ENCODE assay signal across 11 cellular contexts in the genomic region with DNA sequence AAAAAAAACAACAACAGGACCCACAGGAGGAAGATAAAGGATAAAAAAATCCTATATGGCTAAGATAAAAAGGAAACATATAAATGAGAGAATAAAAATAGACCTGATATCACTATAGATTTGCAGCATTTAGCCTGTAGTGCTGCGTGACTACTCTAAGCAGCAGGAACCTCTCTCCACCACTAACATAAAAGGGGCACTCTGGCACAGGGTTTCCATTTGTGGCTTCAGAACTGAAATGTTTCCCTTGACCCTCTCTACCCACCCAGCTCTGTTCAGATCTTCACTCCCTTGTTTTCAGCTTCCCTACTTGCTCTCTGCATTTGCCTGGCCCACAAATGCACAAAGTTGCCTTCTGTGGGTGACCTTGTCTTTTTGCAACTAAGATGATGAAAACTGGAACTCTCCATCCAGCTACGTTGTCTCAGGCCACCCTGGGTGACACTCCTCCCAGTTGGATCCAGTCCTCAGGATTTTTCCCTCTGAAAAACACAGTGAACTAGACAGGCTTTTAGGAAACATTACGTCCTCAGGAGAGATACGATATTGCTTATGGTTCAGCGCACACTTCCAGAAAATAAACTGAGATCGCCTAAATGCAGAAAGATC. TPM values are rescaled to one million over a fixed set of nuclear protein-coding genes. Genes with fewer than 3 reads are reported as not detected.
DNase-seq lines count a peak whose midpoint lies in the region; ATAC-seq and TF ChIP-seq lines count a peak whose summit lies in the region.
"Had no signal": no experiment of that assay in that cellular context is flagged by ENCODE, and none has a peak within 500 bp of the region (broad histone marks: within the 10 kb centered on the region; RNA-seq: fewer than 3 reads in every experiment).

No MANE protein-coding gene starts in this region.

- H3K9me3 ChIP-seq in testis, result no peaks in the 10 kb centered on the region
- no peaks in the 10 kb centered on the region for H3K9me3 ChIP-seq in endodermal cell (ENCODE audit: control insufficient read depth, low read length)

- H3K27me3 Mint-ChIP-seq in endodermal cell (ENCODE audit: insufficient read depth), result peaks cover 4% of the 10 kb centered on the region

- no peaks in the 10 kb centered on the region for H3K27me3 ChIP-seq in testis
- H3K27me3 ChIP-seq in endodermal cell (ENCODE audit: control insufficient read depth, insufficient read depth, low read length, poor library complexity, severe bottlenecking), result no peaks in the 10 kb centered on the region

- H3K9ac ChIP-seq in endodermal cell (ENCODE audit: extremely low read depth, low read length, poor library complexity, severe bottlenecking), result no peak overlapping the region

- no peak overlapping the region for H3K27ac Mint-ChIP-seq in endodermal cell

- H3K4me1 ChIP-seq in testis, result peaks cover 36% of the 10 kb centered on the region
- no peaks in the 10 kb centered on the region for H3K4me1 ChIP-seq in endodermal cell (ENCODE audit: control insufficient read depth, insufficient read depth, low read length)

- H3K4me3 ChIP-seq in testis (no peak overlapping the region), endodermal cell (ENCODE audit: low read length) (no peak overlapping the region)

- H3K27ac ChIP-seq in testis, result peak overlapping the region; percentile 31 to 78
- no peak overlapping the region for H3K27ac ChIP-seq in endodermal cell (ENCODE audit: low read depth, low read length)
- H3K27ac ChIP-seq: epithelial cell of prostate had no signal

- H3K4me1 Mint-ChIP-seq in endodermal cell, result peaks cover 9% of the 10 kb centered on the region

- TF ChIP-seq CTCF in testis (IDR thresholded peaks at IDR 0.05) (no peak), endodermal cell (conservative IDR thresholded peaks at IDR 0.05) (no peak)

- intact Hi-C loops in left cardiac atrium (cut with DNase I), result loop anchor here (5.0 to 10.0 kb wide), 5 partner anchors 102 to 535 kb away; a partner anchor contains a TSS
- intact Hi-C loops in testis (cut with DNase I; ENCODE audit: low total_unique reads), result loop anchor here (10.0 kb wide), 1 partner anchor 365 kb away; no protein-coding TSS in a partner anchor

- TF ChIP-seq POLR2A in testis (IDR thresholded peaks at IDR 0.05), result no peak

- no peaks in the 10 kb centered on the region for H3K36me3 Mint-ChIP-seq in endodermal cell (ENCODE audit: low read depth)

- no peaks in the 10 kb centered on the region for H3K9me3 Mint-ChIP-seq in endodermal cell

- H3K36me3 ChIP-seq in testis (ENCODE audit: low read depth, missing control alignments), result no peaks in the 10 kb centered on the region
- no peaks in the 10 kb centered on the region for H3K36me3 ChIP-seq in endodermal cell (ENCODE audit: control insufficient read depth, insufficient read depth, low read length)

- H3K4me3 Mint-ChIP-seq in endodermal cell, result no peak overlapping the region

- DNase-seq in SIG-M5 treated with dmso at 0.1 percent for 504 hours (lab: John Stamatoyannopoulos, UW; ENCODE audit: unreplicated experiment) (peak; percentile 55), SIG-M5 (lab: John Stamatoyannopoulos, UW) (no peak), UCSD-AML1 (lab: John Stamatoyannopoulos, UW; ENCODE audit: unreplicated experiment) (peak; percentile 16), left cardiac atrium (no peak), testis (peak; percentile 81), DMS79 treated with DMSO at 0.1 percent for 48 hours (lab: John Stamatoyannopoulos, UW) (no peak), endodermal cell (no peak)
- DNase-seq in stimulated activated CD4-positive, alpha-beta T cell treated with anti-CD3 and anti-CD28 coated beads, Interleukin-2, amount 100 ng/mL, for 24 hours, result no peak
- DNase-seq: activated CD4-positive, alpha-beta T cell treated with anti-CD3 and anti-CD28 coated beads, Interleukin-2, amount 50 U/mL, for 48 hours; NCI-H2171 had no signal

- ATAC-seq in left cardiac atrium, result peak; percentile 47 to 75

- 17 to 20% methylated on average over 6 of the region's 6 CpGs for WGBS in testis, 2 donors
- WGBS in endodermal cell (ENCODE audit: insufficient coverage in 1 of 2, insufficient read length in 1 of 2), 2 experiments, result 85 to 93% methylated on average over 5 to 6 of the region's 6 CpGs

RNA-seq across cellular contexts. Expression of a gene that starts 19.8 kb away (rescaled TPM):
- 100 to 1,000 TPM in 1 of 2 donors, 10 to 100 TPM in 1; 99.6 to 123 TPM for total RNA-seq in left cardiac atrium
- total RNA-seq in testis, result 10 to 100 TPM; 74.7 to 95.5 TPM
- 117 TPM for polyA plus RNA-seq in testis (ENCODE audit: insufficient read depth, low read depth, low replicate concordance)
- 100 to 1,000 TPM; 171 to 214 TPM for total RNA-seq in endodermal cell
- 208 TPM for polyA plus RNA-seq in endodermal cell (2013, experiment 1 of 2)
- polyA plus RNA-seq in endodermal cell (2013, experiment 2 of 2), result 206 TPM

RNA-seq across cellular contexts. Expression of a gene that starts 40.4 kb away (rescaled TPM):
- 10 to 100 TPM; 53.3 to 64.2 TPM for total RNA-seq in left cardiac atrium
- 10 to 100 TPM; 83.5 to 87.3 TPM for total RNA-seq in testis
- polyA plus RNA-seq in testis (ENCODE audit: insufficient read depth, low read depth, low replicate concordance), result 71.7 TPM
- 100 to 1,000 TPM in 1 of 2 donors, 10 to 100 TPM in 1; 91.3 to 116 TPM for total RNA-seq in endodermal cell
- 122 TPM for polyA plus RNA-seq in endodermal cell (2013, experiment 1 of 2)
- polyA plus RNA-seq in endodermal cell (2013, experiment 2 of 2), result 115 TPM

Comparison
In these comparisons a context has a peak if more than half of its experiments do, and no peak if none do; other contexts are left out.
1. DNase-seq: peak in SIG-M5 treated with dmso at 0.1 percent for 504 hours (single experiment), UCSD-AML1 (single experiment) and testis (single experiment); none in SIG-M5 (single experiment), left cardiac atrium (single experiment), stimulated activated CD4-positive, alpha-beta T cell treated with anti-CD3 and anti-CD28 coated beads, Interleukin-2, amount 100 ng/mL, for 24 hours (0 of 2), DMS79 treated with DMSO at 0.1 percent for 48 hours (single experiment) and endodermal cell (single experiment).